ENCODE assay signal across 8 cellular contexts in genomic region chr2:198371902-198372611, GRCh38.
DNase-seq lines count a peak whose midpoint lies in the region; ATAC-seq lines count a peak whose summit lies in the region.

No MANE protein-coding gene starts in this region.

- peak overlapping the region; percentile 46 for H3K4me3 Mint-ChIP-seq in activated CD8-positive, alpha-beta T cell treated with anti-CD3 and anti-CD28 coated beads, Interleukin-2, amount 10 ng/mL, durations not matched to agents 7 days and 5 days

- in situ Hi-C loops in G401 (cut with HindIII; ENCODE audit: low sequenced_read_pairs), result no loop called here

- no peaks in the 10 kb centered on the region for H3K9me3 Mint-ChIP-seq in activated CD8-positive, alpha-beta T cell treated with anti-CD3 and anti-CD28 coated beads, Interleukin-2, amount 10 ng/mL, durations not matched to agents 7 days and 5 days (ENCODE audit: insufficient read depth)

- peaks cover 14% of the 10 kb centered on the region for H3K4me1 Mint-ChIP-seq in activated CD8-positive, alpha-beta T cell treated with anti-CD3 and anti-CD28 coated beads, Interleukin-2, amount 10 ng/mL, durations not matched to agents 7 days and 5 days (ENCODE audit: low read depth)

- ATAC-seq in GM19463 (IDR thresholded peaks at IDR 0.05; ENCODE audit: unreplicated experiment) (peak; percentile 92), HG03442 (IDR thresholded peaks at IDR 0.05; ENCODE audit: unreplicated experiment) (peak; percentile 97)
- ATAC-seq in activated CD8-positive, alpha-beta T cell treated with anti-CD3 and anti-CD28 coated beads, Interleukin-2, amount 10 ng/mL, durations not matched to agents 7 days and 5 days, result peak; percentile 42

- DNase-seq in DMS53 treated with DMSO at 0.1 percent for 48 hours (lab: John Stamatoyannopoulos, UW; ENCODE audit: unreplicated experiment) (peak; percentile 91), G401 (ENCODE audit: low spot score) (no peak), GDM1 (lab: John Stamatoyannopoulos, UW) (no peak), cerebellar nuclear complex (lab: John Stamatoyannopoulos, UW) (no peak), NCI-H2171 treated with DMSO at 0.1 percent for 48 hours (lab: John Stamatoyannopoulos, UW) (no peak)
- DNase-seq in activated CD8-positive, alpha-beta T cell treated with anti-CD3 and anti-CD28 coated beads, Interleukin-2, amount 10 ng/mL, durations not matched to agents 7 days and 5 days, result no peak

- CTCF ChIA-PET in activated CD8-positive, alpha-beta T cell treated with anti-CD3 and anti-CD28 coated beads, Interleukin-2, amount 10 ng/mL, durations not matched to agents 7 days and 5 days (lab: Charles Lee), result interaction anchor here (0.6 kb wide), 1 partner anchor 11 kb away, joined by 3 read pairs; no protein-coding TSS in a partner anchor

- no peaks in the 10 kb centered on the region for H3K36me3 Mint-ChIP-seq in activated CD8-positive, alpha-beta T cell treated with anti-CD3 and anti-CD28 coated beads, Interleukin-2, amount 10 ng/mL, durations not matched to agents 7 days and 5 days (ENCODE audit: low read depth)

- H3K27me3 Mint-ChIP-seq in activated CD8-positive, alpha-beta T cell treated with anti-CD3 and anti-CD28 coated beads, Interleukin-2, amount 10 ng/mL, durations not matched to agents 7 days and 5 days (ENCODE audit: low read depth), result peaks cover 38% of the 10 kb centered on the region

- no peak overlapping the region for H3K27ac Mint-ChIP-seq in activated CD8-positive, alpha-beta T cell treated with anti-CD3 and anti-CD28 coated beads, Interleukin-2, amount 10 ng/mL, durations not matched to agents 7 days and 5 days

- POLR2A ChIA-PET in activated CD8-positive, alpha-beta T cell treated with anti-CD3 and anti-CD28 coated beads, Interleukin-2, amount 10 ng/mL, durations not matched to agents 7 days and 5 days (lab: Charles Lee), result no interaction called here

Comparison
In these comparisons a context has a peak if more than half of its experiments do, and no peak if none do; other contexts are left out.
1. ATAC-seq: peak in every context shown above with its lines; median percentile 97 in HG03442; 92 in GM19463; 42 in activated CD8-positive, alpha-beta T cell treated with anti-CD3 and anti-CD28 coated beads, Interleukin-2, amount 10 ng/mL, durations not matched to agents 7 days and 5 days.